ENCODE assay signal across 8 cellular contexts in genomic region chr5:6134281-6134680, GRCh38.
"Had no signal": no experiment of that assay in that cellular context is flagged by ENCODE, and none has a peak within 500 bp of the region (broad histone marks: within the 10 kb centered on the region; RNA-seq: fewer than 3 reads in every experiment).

No MANE protein-coding gene starts in this region.

- H3K27me3 Mint-ChIP-seq: IgD-negative memory B cell had no signal

- H3K27ac ChIP-seq: GM23248, HL-60, KMS-11 had no signal

- H3K4me3 Mint-ChIP-seq: IgD-negative memory B cell had no signal

- H2AFZ ChIP-seq: GM23248 had no signal

- H3K4me2 ChIP-seq: KMS-11 had no signal

- H3K36me3 Mint-ChIP-seq: IgD-negative memory B cell had no signal

- ATAC-seq: HepG2 had no signal

- H3K9ac ChIP-seq: GM23248, KMS-11 had no signal

- H3K4me3 ChIP-seq: GM23248 had no signal

- DNase-seq: GM23248, H7, HCEC 1CT, KBM-7 had no signal
